Comparison of ENCODE assay signal across 12 cellular contexts in the genomic region with DNA sequence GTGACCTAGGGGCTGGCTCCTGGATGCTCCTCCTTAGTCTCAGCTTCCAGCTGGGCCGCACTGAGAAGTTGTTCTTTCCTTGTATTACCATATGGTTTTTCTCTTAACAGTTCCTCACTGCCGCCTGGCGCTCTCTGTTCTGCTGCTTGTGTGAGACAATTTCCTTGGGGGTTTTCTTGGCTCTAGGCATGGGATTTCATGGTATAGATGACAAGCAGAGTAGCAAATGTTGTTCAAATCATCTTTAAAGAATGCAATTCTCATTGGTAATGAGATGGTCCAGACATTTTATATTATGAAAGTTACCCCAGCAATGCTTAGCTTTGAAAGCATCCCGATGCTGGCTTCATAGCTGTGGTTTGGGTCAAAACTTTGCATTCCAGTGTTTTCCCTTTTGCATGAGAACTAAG. TPM values are rescaled to one million over a fixed set of nuclear protein-coding genes. Genes with fewer than 3 reads are reported as not detected.
DNase-seq lines count a peak whose midpoint lies in the region; ATAC-seq, FAIRE-seq and TF ChIP-seq lines count a peak whose summit lies in the region.
"Had no signal": no experiment of that assay in that cellular context is flagged by ENCODE, and none has a peak within 500 bp of the region (broad histone marks: within the 10 kb centered on the region; RNA-seq: fewer than 3 reads in every experiment).

No MANE protein-coding gene starts in this region.

- no peak overlapping the region for H2AFZ ChIP-seq in IMR-90 (replicated peaks; ENCODE audit: low read length, poor library complexity)
- no peak overlapping the region for H2AFZ ChIP-seq in H1 (ENCODE audit: low read length)

- H3K56ac ChIP-seq in IMR-90 (ENCODE audit: extremely low read depth, insufficient read depth, low read length) = peak overlapping the region; percentile 92
- H3K56ac ChIP-seq in H1 (replicated peaks; ENCODE audit: insufficient read length, low read depth, low read length) = no peak overlapping the region

- dilution Hi-C loops in IMR-90 (cut with HindIII; ENCODE audit: low sequenced_read_pairs, unreplicated experiment) = no loop called here

- H2BK5ac ChIP-seq in IMR-90 (ENCODE audit: low read depth, low read length, poor library complexity, severe bottlenecking) (peak overlapping the region; percentile 91), H1 (ENCODE audit: low read depth, low read length) (no peak overlapping the region)

- H3K23ac ChIP-seq in IMR-90 (ENCODE audit: low read depth, low read length) (peak overlapping the region; percentile 53; the same call in 1 of the 2 replicates), H1 (ENCODE audit: insufficient read length) (no peak overlapping the region)

- intact Hi-C loops in IMR-90 (cut with micrococcal nuclease) = loop anchor here (1.0 to 5.0 kb wide), 3 partner anchors 35 to 49 kb away; no protein-coding TSS in a partner anchor

- H3K4me1 ChIP-seq in IMR-90 (ENCODE audit: control insufficient read depth, insufficient read depth, low read length) (peaks cover 36% of the 10 kb centered on the region), H1 (replicated peaks in 1 of 4; ENCODE audit: control insufficient read depth in 3 of 4, insufficient read depth in 4 of 4, low read length in 3 of 4) (peaks cover 0 to 15% (median 7%) of the 10 kb centered on the region in 4 experiments; a peak in 4 of 7 replicates)

- H4K8ac ChIP-seq in IMR-90 (ENCODE audit: low read depth in 2 of 2, low read length in 2 of 2) (peak overlapping the region in 1 of 2 experiments; percentile 82; a peak in 2 of 4 replicates), H1 (ENCODE audit: extremely low read depth, insufficient read depth, low read length) (no peak overlapping the region)

- no peak for FAIRE-seq in H1 (lab: Jason Lieb, UNC)

- H3K27ac ChIP-seq in IMR-90 (ENCODE audit: insufficient read depth, low read length) (peak overlapping the region; percentile 63), H1 (ENCODE audit: low read depth, low read length) (no peak overlapping the region)

- peak; percentile 97 for DNase-seq in AG09309 (ENCODE audit: low read depth)
- DNase-seq in IMR-90 = peak; percentile 99
- DNase-seq in H1 (ENCODE audit: low read depth in 1 of 2, low spot score in 2 of 2) = no peak
- DNase-seq in myocyte (ENCODE audit: low read depth) = peak; percentile 74
- DNase-seq in HK-2 (ENCODE audit: unreplicated experiment) = no peak
- no peak for DNase-seq in stimulated activated CD4-positive, alpha-beta T cell treated with anti-CD3 and anti-CD28 coated beads, Interleukin-15, amount 100 ng/mL, for 24 hours
- DNase-seq: activated CD4-positive, CD25-positive, alpha-beta regulatory T cell treated with anti-CD3 and anti-CD28 coated beads, Interleukin-2, amount 50 U/mL, for 72 hours; amygdala; Karpas-422; retina had no signal

- peak overlapping the region; percentile 49 for H2AK9ac ChIP-seq in IMR-90 (replicated peaks; ENCODE audit: low read depth, low read length, poor library complexity)

- BruUV-seq in IMR-90 (replicated peaks; lab: Mats Ljungman, UMichigan) = no TSS peak

- in situ Hi-C loops in IMR-90 (cut with MboI; ENCODE audit: low sequenced_read_pairs) = no loop called here

- peak; percentile 73 for TF ChIP-seq POLR2A in IMR-90 (IDR thresholded peaks at IDR 0.05; ENCODE audit: low read depth, low read length)
- TF ChIP-seq POLR2A in H1 (IDR thresholded peaks at IDR 0.05; ENCODE audit: control extremely low read depth in 1 of 2, low read depth in 2 of 2, low read length in 2 of 2) = no peak

- no peaks in the 10 kb centered on the region for H3K27me3 ChIP-seq in IMR-90 (ENCODE audit: control insufficient read depth, insufficient read depth, low read length)
- H3K27me3 ChIP-seq in H1 (replicated peaks in 1 of 4; ENCODE audit: control insufficient read depth in 3 of 4, extremely low read depth in 1 of 4, insufficient read depth in 3 of 4, low read length in 3 of 4) = no peaks in the 10 kb centered on the region

- TF ChIP-seq CTCF in AG09309 (IDR thresholded peaks at IDR 0.05; ENCODE audit: control insufficient read depth, insufficient read depth, low read depth, low read length, missing control alignments) (peak; percentile 26), IMR-90 (conservative IDR thresholded peaks at IDR 0.05; ENCODE audit: low read depth, low read length) (peak; percentile 38), H1 (IDR thresholded peaks at IDR 0.05; ENCODE audit: control extremely low read depth in 1 of 3, insufficient read depth in 1 of 3, low read depth in 1 of 3, low read length in 3 of 3) (no peak)

- peak; percentile 48 for ATAC-seq in IMR-90 (ENCODE audit: low read depth)
- no peak for ATAC-seq in GM21447 (IDR thresholded peaks at IDR 0.05; ENCODE audit: unreplicated experiment)
- no peak for ATAC-seq in HG02870 (IDR thresholded peaks at IDR 0.05; ENCODE audit: unreplicated experiment)

- H3K18ac ChIP-seq in IMR-90 (ENCODE audit: low read depth, low read length) = peak overlapping the region; percentile 13; the same call in 1 of the 2 replicates
- H3K18ac ChIP-seq in H1 (ENCODE audit: extremely low read depth, low read length) = no peak overlapping the region

- POLR2A ChIA-PET in IMR-90 (lab: Charles Lee; ENCODE audit: unreplicated experiment) (interaction anchor here (0.9 to 1.6 kb wide), 3 partner anchors 36 to 234 kb away, joined by 4 read pairs; no protein-coding TSS in a partner anchor), H1 (lab: Charles Lee; ENCODE audit: partially characterized antibody) (interaction anchor here (1.1 to 1.8 kb wide), 4 partner anchors 8 to 35 kb away, joined by 3 to 4 read pairs (median 4); no protein-coding TSS in a partner anchor)

- peak overlapping the region; percentile 35; the same call in 1 of the 2 replicates for H3K9ac ChIP-seq in IMR-90 (ENCODE audit: low read depth, low read length)
- no peak overlapping the region for H3K9ac ChIP-seq in H1 (replicated peaks in 1 of 4; ENCODE audit: extremely low read depth in 1 of 4, low read depth in 3 of 4, low read length in 3 of 4)

- no peaks in the 10 kb centered on the region for H3K23me2 ChIP-seq in H1 (ENCODE audit: low read depth, low read length)

- no peak overlapping the region for H2BK12ac ChIP-seq in H1 (ENCODE audit: low read depth, low read length)

- peaks cover 0 to 54% of the 10 kb centered on the region in 2 experiments; a peak in 3 of 4 replicates for H3K79me2 ChIP-seq in H1 (ENCODE audit: control insufficient read depth in 1 of 2, insufficient read depth in 2 of 2, low read length in 2 of 2)

- CTCF ChIA-PET in IMR-90 (lab: Yijun Ruan, JAX) (interaction anchor here (0.6 to 1.8 kb wide), 6 partner anchors 9 to 360 kb away, joined by 3 to 6 read pairs (median 4); no protein-coding TSS in a partner anchor), H1 (lab: Charles Lee; ENCODE audit: partially characterized antibody) (interaction anchor here (0.7 to 4.1 kb wide), 9 partner anchors 8 to 227 kb away, joined by 3 to 12 read pairs (median 4); no protein-coding TSS in a partner anchor)

- TF ChIP-seq RAD21 in IMR-90 (IDR thresholded peaks at IDR 0.05; ENCODE audit: low read length) (peak; percentile 34), H1 (IDR thresholded peaks at IDR 0.05 in 1 of 2, conservative IDR thresholded peaks at IDR 0.05 in 1 of 2; ENCODE audit: low read depth in 2 of 2, low read length in 2 of 2) (no peak)

- H2AK5ac ChIP-seq in IMR-90 (ENCODE audit: low read depth, low read length) (0 out of 2 replicates have a peak overlapping the region, but pooled peaks have one; percentile 48), H1 (ENCODE audit: low read depth, low read length) (no peak overlapping the region)

- H3K4ac ChIP-seq in IMR-90 (ENCODE audit: low read depth, low read length) (peak overlapping the region; percentile 84), H1 (replicated peaks; ENCODE audit: insufficient read length, low read depth, low read length) (no peak overlapping the region)

- H2BK20ac ChIP-seq in IMR-90 (ENCODE audit: low read depth, low read length) (0 out of 2 replicates have a peak overlapping the region, but pooled peaks have one; percentile 45), H1 (ENCODE audit: low read length) (no peak overlapping the region)

- H2BK120ac ChIP-seq in IMR-90 (ENCODE audit: low read depth, low read length) (peak overlapping the region; percentile 89), H1 (replicated peaks; ENCODE audit: low read depth, low read length) (no peak overlapping the region)

- H3K4me3 ChIP-seq in AG09309 (ENCODE audit: control insufficient read depth, low read depth, low read length) = no peak overlapping the region
- no peak overlapping the region for H3K4me3 ChIP-seq in IMR-90 (ENCODE audit: insufficient read depth, low read depth, low read length)
- H3K4me3 ChIP-seq in H1 (ENCODE audit: extremely low read depth in 1 of 4, insufficient read depth in 2 of 4, low read depth in 3 of 4, low read length in 4 of 4) = no peak overlapping the region

- H4K20me1 ChIP-seq in IMR-90 (ENCODE audit: insufficient read depth, low read length) (peaks cover 50% of the 10 kb centered on the region), H1 (replicated peaks in 1 of 2; ENCODE audit: control insufficient read depth in 1 of 2, insufficient read depth in 2 of 2, low read length in 2 of 2) (peaks cover 0 to 2% of the 10 kb centered on the region in 2 experiments)

- H3K9me3 ChIP-seq in IMR-90 (ENCODE audit: control insufficient read depth, insufficient read depth, low read length) (no peaks in the 10 kb centered on the region), H1 (ENCODE audit: insufficient read depth in 2 of 2, low read depth in 1 of 2, low read length in 1 of 2) (no peaks in the 10 kb centered on the region)

- H3K79me1 ChIP-seq in IMR-90 (ENCODE audit: low read depth in 1 of 2, low read length in 2 of 2) (peaks cover 14 to 54% of the 10 kb centered on the region in 2 experiments), H1 (ENCODE audit: low read depth, low read length) (peaks cover 5% of the 10 kb centered on the region)

- H3K14ac ChIP-seq in IMR-90 (replicated peaks; ENCODE audit: low read depth, low read length) (peak overlapping the region; percentile 40; the same call in 1 of the 2 replicates), H1 (ENCODE audit: insufficient read length) (no peak overlapping the region)

- H2BK15ac ChIP-seq in IMR-90 (ENCODE audit: low read depth, low read length) (no peak overlapping the region), H1 (ENCODE audit: low read length) (no peak overlapping the region)

- no peak for TF ChIP-seq EP300 in H1 (IDR thresholded peaks at IDR 0.05; ENCODE audit: borderline replicate concordance in 1 of 2, low read depth in 2 of 2, low read length in 2 of 2)

- H3K4me2 ChIP-seq in IMR-90 (ENCODE audit: low read depth, low read length) (peak overlapping the region; percentile 85), H1 (ENCODE audit: insufficient read depth in 1 of 2, low read depth in 2 of 2, low read length in 2 of 2) (0 out of 4 replicates have a peak overlapping the region, but pooled peaks have one; percentile 8 to 10)

- H3K36me3 ChIP-seq in IMR-90 (ENCODE audit: control insufficient read depth, insufficient read depth, low read length) (peaks cover 4% of the 10 kb centered on the region), H1 (ENCODE audit: control insufficient read depth in 2 of 4, insufficient read depth in 4 of 4, low read length in 3 of 4) (no peaks in the 10 kb centered on the region)

- H4K5ac ChIP-seq in IMR-90 (ENCODE audit: low read depth, low read length) (peak overlapping the region; percentile 16; the same call in 1 of the 2 replicates), H1 (ENCODE audit: insufficient read length, low read depth, low read length) (no peak overlapping the region)

- H3K9me1 ChIP-seq in IMR-90 (ENCODE audit: insufficient read depth, low read length) = peaks cover 14% of the 10 kb centered on the region; the same call in 1 of the 2 replicates

- no CpG with 5 or more reads among the region's 4 CpGs for WGBS in IMR-90 (ENCODE audit: extremely low coverage in 2 of 2, insufficient read length in 1 of 2), 2 experiments
- WGBS in H1 (ENCODE audit: extremely low coverage in 1 of 2, insufficient coverage in 1 of 2, insufficient read length in 1 of 2, insufficient replicate concordance in 2 of 2, low coverage in 1 of 2, low lambda C conversion rate in 2 of 2, missing lambda C conversion rate in 1 of 2), 2 experiments = 61% methylated on average over 4 of the region's 4 CpGs; no CpG with 5 or more reads in 1 of the 2 experiments

- H4K91ac ChIP-seq in IMR-90 (ENCODE audit: insufficient read depth, low read depth, low read length) (peak overlapping the region; percentile 45; the same call in 1 of the 2 replicates), H1 (replicated peaks; ENCODE audit: insufficient read length, low read length) (no peak overlapping the region)

RNA-seq across cellular contexts. Expression of gene SEPTIN11, which starts 37.6 kb away (rescaled TPM):
- total RNA-seq in IMR-90 (2012; rRNA removed) (573 and 632 TPM in 2 replicates), myocyte (321 and 381 TPM in 2 replicates)
- polyA plus RNA-seq in IMR-90 (2012; rRNA removed) (258 and 267 TPM in 2 replicates), H1 (2011; rRNA removed) (21.0 and 32.2 TPM in 2 replicates)
- polyA plus RNA-seq in IMR-90 (2012; cell fraction: cytosol; rRNA removed) = 75.9 and 85.0 TPM in 2 replicates
- polyA plus RNA-seq in IMR-90 (2012; cell fraction: nucleus; rRNA removed; ENCODE audit: low replicate concordance) = 36.2 and 197 TPM in 2 replicates
- total RNA-seq in H1 (2021; fragmentation: NEBNext Ultra II Directional; extraction: Animal tissue kit (Norgen Biotek cat#: 25700)) = 105 and 110 TPM in 2 replicates
- 39.8 TPM for polyA plus RNA-seq in H1 (2011; cell fraction: cytosol; rRNA removed)
- 18.1 TPM for polyA plus RNA-seq in H1 (2011; cell fraction: nucleus; rRNA removed)
- polyA plus RNA-seq in H1 (2012, experiment 1 of 2) = 37.4 to 86.3 TPM (median 45.0 TPM) in 4 replicates
- polyA plus RNA-seq in H1 (2012, experiment 2 of 2) = 3.4 TPM
- polyA plus RNA-seq in H1 (2013, experiment 1 of 2) = 105 TPM
- polyA plus RNA-seq in H1 (2013, experiment 2 of 2) = 121 TPM
- polyA minus RNA-seq in H1 (2011; rRNA and poly(A)+ RNA removed) = 92.8 and 155 TPM in 2 replicates
- 40.9 TPM for polyA minus RNA-seq in H1 (2011; cell fraction: cytosol; rRNA and poly(A)+ RNA removed)
- polyA minus RNA-seq in H1 (2011; cell fraction: nucleus; rRNA and poly(A)+ RNA removed) = 68.8 TPM
- 326 TPM for polyA plus RNA-seq in myocyte (2012)

Comparison
In these comparisons a context has a peak if more than half of its experiments do, and no peak if none do; other contexts are left out.
1. DNase-seq: peak in AG09309 (single experiment), IMR-90 (single experiment) and myocyte (single experiment); none in H1 (0 of 2), HK-2 (single experiment) and stimulated activated CD4-positive, alpha-beta T cell treated with anti-CD3 and anti-CD28 coated beads, Interleukin-15, amount 100 ng/mL, for 24 hours (single experiment).
2. CTCF ChIP-seq: peak in AG09309 (single experiment) and IMR-90 (single experiment); none in H1 (0 of 3).